In genomic region chr18:38747153-38747552, GRCh38 we compare ENCODE assay signal across 16 cellular contexts.
"Had no signal": no experiment of that assay in that cellular context is flagged by ENCODE, and none has a peak within 500 bp of the region (broad histone marks: within the 10 kb centered on the region; RNA-seq: fewer than 3 reads in every experiment).

No MANE protein-coding gene starts in this region.

- H3K4me1 ChIP-seq: gastrocnemius medialis, left lung, psoas muscle, right lobe of liver, transverse colon had no signal

- H3K27ac ChIP-seq: epithelial cell of prostate, gastrocnemius medialis, left lung, psoas muscle, right lobe of liver, transverse colon had no signal

- ATAC-seq: activated naive CD4-positive, alpha-beta T cell treated with anti-CD3 and anti-CD28 coated beads, Interleukin-2, amount 50 U/mL, for 72 hours; gastrocnemius medialis; left lung; psoas muscle; right lobe of liver; stimulated activated naive B cell treated with anti-CD40 and anti-IgM and Interleukin-4, amounts not matched to agents 10 μg/mL and 1 μg/mL and 100 μg/mL, for 72 hours had no signal

- H3K9me3 ChIP-seq: gastrocnemius medialis, left lung, psoas muscle, right lobe of liver, transverse colon had no signal

- H3K36me3 ChIP-seq: gastrocnemius medialis, left lung, right lobe of liver, transverse colon had no signal

- H3K4me3 ChIP-seq: gastrocnemius medialis, left lung, psoas muscle, right lobe of liver, transverse colon had no signal

- DNase-seq: activated CD4-positive, alpha-beta T cell treated with anti-CD3 and anti-CD28 coated beads, Interleukin-2, amount 50 U/mL, for 4 hours; activated CD4-positive, CD25-positive, alpha-beta regulatory T cell treated with anti-CD3 and anti-CD28 coated beads, Interleukin-2, amount 50 U/mL, for 72 hours; activated effector memory CD4-positive, alpha-beta T cell treated with anti-CD3 and anti-CD28 coated beads, Interleukin-2, amount 50 U/mL, for 16 hours; activated T-cell treated with anti-CD3 and anti-CD28 coated beads, Interleukin-2, amount 50 U/mL, for 1 hour; amniotic stem cell; cortex of kidney; effector memory CD4-positive, alpha-beta T cell; gastrocnemius medialis; islet precursor cell; left lung; psoas muscle; right lobe of liver; stimulated activated naive B cell treated with anti-CD40 and anti-IgM and Interleukin-4, amounts not matched to agents 10 μg/mL and 1 μg/mL and 100 μg/mL, for 72 hours; transverse colon had no signal

- H3K27me3 ChIP-seq: gastrocnemius medialis, left lung, right lobe of liver, transverse colon had no signal
